Comparison of ENCODE assay signal across 28 cellular contexts in genomic region chr19:14053032-14053431, GRCh38. TPM values are rescaled to one million over a fixed set of nuclear protein-coding genes. Genes with fewer than 3 reads are reported as not detected.
A peak's percentile ranks its signal among the peaks of the same experiment; 100 is the strongest.
DNase-seq lines count a peak whose midpoint lies in the region; ATAC-seq, FAIRE-seq and TF ChIP-seq lines count a peak whose summit lies in the region.
"Had no signal": no experiment of that assay in that cellular context is flagged by ENCODE, and none has a peak within 500 bp of the region (broad histone marks: within the 10 kb centered on the region; RNA-seq: fewer than 3 reads in every experiment).

No MANE protein-coding gene starts in this region.

- H3K4me3 Mint-ChIP-seq in stimulated activated effector memory CD8-positive, alpha-beta T cell treated with anti-CD3 and anti-CD28 coated beads, Interleukin-12 subunit alpha, Interleukin-12 subunit beta, amount 100 ng/mL, for 72 hours = no peak overlapping the region
- H3K4me3 Mint-ChIP-seq: CD4-positive, alpha-beta memory T cell; GM23338; T-cell had no signal

- CTCF ChIA-PET in K562 (lab: Yijun Ruan, JAX; ENCODE audit: low intra/inter-chr PET ratio) = no interaction called here

- WGBS in K562 (ENCODE audit: insufficient coverage, low coverage, missing lambda C conversion rate) = 44% methylated on average over 3 of the region's 3 CpGs

- ATAC-seq in K562 = peak; percentile 9; the same call in 1 of the 3 replicates
- ATAC-seq in stimulated activated effector memory CD8-positive, alpha-beta T cell treated with anti-CD3 and anti-CD28 coated beads, Interleukin-12 subunit alpha, Interleukin-12 subunit beta, amount 100 ng/mL, for 72 hours = no peak
- ATAC-seq: A549, GM23338, T-cell had no signal

- H3K79me2 ChIP-seq in K562 (ENCODE audit: control insufficient read depth, insufficient read depth, low read length) = no peaks in the 10 kb centered on the region

- no peak overlapping the region for H3K27ac ChIP-seq in K562 (ENCODE audit: extremely low read depth, low read depth, low read length)
- H3K27ac ChIP-seq: A549; BLaER1 treated with 17β-estradiol and CSF1 and Interleukin-3, amounts not matched to agents 10 nM and 100 nM; KMS-11; SJSA1 had no signal

- H3K4me1 ChIP-seq in K562 (replicated peaks in 1 of 2; ENCODE audit: control insufficient read depth in 2 of 2, insufficient read depth in 2 of 2, low read length in 2 of 2) = peaks cover 0 to 44% of the 10 kb centered on the region in 2 experiments; a peak in 4 of 5 replicates

- peaks cover 2% of the 10 kb centered on the region; the same call in 1 of the 2 replicates for H3K36me3 ChIP-seq in H7 (replicated peaks; ENCODE audit: control insufficient read depth, insufficient read depth, low read length)
- H3K36me3 ChIP-seq in K562 (ENCODE audit: control insufficient read depth, insufficient read depth, low read length) = peaks cover 23% of the 10 kb centered on the region; the same call in 2 of the 3 replicates
- H3K36me3 ChIP-seq: SJSA1 had no signal

- H3K9ac ChIP-seq in K562 (ENCODE audit: insufficient read depth in 1 of 2, low read depth in 2 of 2, low read length in 2 of 2) = no peak overlapping the region
- H3K9ac ChIP-seq: BLaER1 treated with 17β-estradiol and CSF1 and Interleukin-3, amounts not matched to agents 10 nM and 100 nM; KMS-11 had no signal

- no peak for TF ChIP-seq EP300 in K562 (IDR thresholded peaks at IDR 0.05; ENCODE audit: low read length)

- peaks cover 8% of the 10 kb centered on the region for H3K27me3 ChIP-seq in H7 (ENCODE audit: control insufficient read depth, insufficient read depth, low read length)
- H3K27me3 ChIP-seq in K562 (ENCODE audit: control insufficient read depth in 2 of 2, insufficient read depth in 2 of 2, low read length in 2 of 2) = no peaks in the 10 kb centered on the region

- TF ChIP-seq CTCF in K562 (IDR thresholded peaks at IDR 0.05 in 2 of 3, conservative IDR thresholded peaks at IDR 0.05 in 1 of 3; ENCODE audit: insufficient read depth in 2 of 3, low read depth in 1 of 3, low read length in 3 of 3) = peak; percentile 10 to 19 (median 18); a peak in 2 of 6 replicates

- in situ Hi-C loops in K562 (cut with MboI) = loop anchor here (25.0 kb wide), 1 partner anchor 466 kb away; no protein-coding TSS in a partner anchor

- H3K4me2 ChIP-seq in K562 (ENCODE audit: insufficient read depth, low read length) = no peak overlapping the region
- H3K4me2 ChIP-seq: A549, GM23338, KMS-11 had no signal

- TF ChIP-seq POLR2A in K562 (conservative IDR thresholded peaks at IDR 0.05) = no peak

- peak in 1 of 2 experiments; percentile 23; a peak in 1 of 4 replicates for TF ChIP-seq RAD21 in K562 (CRISPR knock-in tag; conservative IDR thresholded peaks at IDR 0.05 in 1 of 2, IDR thresholded peaks at IDR 0.05 in 1 of 2)

- peaks cover 52% of the 10 kb centered on the region for H3K36me3 Mint-ChIP-seq in stimulated activated effector memory CD8-positive, alpha-beta T cell treated with anti-CD3 and anti-CD28 coated beads, Interleukin-12 subunit alpha, Interleukin-12 subunit beta, amount 100 ng/mL, for 72 hours

- H3K4me3 ChIP-seq in H7 (ENCODE audit: insufficient read depth, low read depth, low read length) (no peak overlapping the region), K562 (no peak overlapping the region)
- H3K4me3 ChIP-seq: A549; BLaER1 treated with 17β-estradiol and CSF1 and Interleukin-3, amounts not matched to agents 10 nM and 100 nM; GM23338; HAP-1; SJSA1 had no signal

- H3K9me3 Mint-ChIP-seq in stimulated activated effector memory CD8-positive, alpha-beta T cell treated with anti-CD3 and anti-CD28 coated beads, Interleukin-12 subunit alpha, Interleukin-12 subunit beta, amount 100 ng/mL, for 72 hours = no peaks in the 10 kb centered on the region
- H3K9me3 Mint-ChIP-seq: T-cell had no signal

- intact Hi-C loops in K562 (cut with micrococcal nuclease) = no loop called here

- peaks cover 4% of the 10 kb centered on the region for H3K9me3 ChIP-seq in K562 (replicated peaks; ENCODE audit: control insufficient read depth, insufficient read depth, low read depth, low read length)
- H3K9me3 ChIP-seq: HAP-1, SJSA1 had no signal

- peak; percentile 16 for DNase-seq in H7
- peak in 3 of 4 experiments; percentile 6 to 9 (median 7) for DNase-seq in K562 (ENCODE audit: extremely low read depth in 1 of 4, low spot score in 3 of 4)
- no peak for DNase-seq in stimulated activated effector memory CD8-positive, alpha-beta T cell treated with anti-CD3 and anti-CD28 coated beads, Interleukin-12 subunit alpha, Interleukin-12 subunit beta, amount 100 ng/mL, for 72 hours (ENCODE audit: low spot score in 2 of 2)
- DNase-seq in Kasumi-1 (lab: John Stamatoyannopoulos, UW) = no peak
- DNase-seq: AML-193; CD4-positive, alpha-beta memory T cell; DMS 273 treated with DMSO at 0.1 percent for 48 hours; DMS79; EL; GDM1; IMR-90; NCI-H1048; NCI-H1417; NCI-H1694; NCI-H2029 treated with DMSO at 0.1 percent for 48 hours; NCI-H2227 treated with DMSO at 0.1 percent for 48 hours; NCI-H526 treated with DMSO at 0.1 percent for 48 hours; Right ventricle myocardium superior; RPMI8226; T-cell had no signal

- BruUV-seq in K562 (replicated peaks; lab: Mats Ljungman, UMichigan) = no TSS peak

- H4K20me1 ChIP-seq in K562 (replicated peaks; ENCODE audit: control insufficient read depth, insufficient read depth, low read length) = no peaks in the 10 kb centered on the region

- FAIRE-seq in K562 (lab: Jason Lieb, UNC) = no peak
- FAIRE-seq: A549, GM12891 had no signal

- H2AFZ ChIP-seq in K562 (ENCODE audit: low read depth, low read length) = no peak overlapping the region
- H2AFZ ChIP-seq: GM23338 had no signal

- H3K9me1 ChIP-seq in K562 (ENCODE audit: control insufficient read depth, insufficient read depth, low read length) = no peaks in the 10 kb centered on the region

- peaks cover 33% of the 10 kb centered on the region for H3K4me1 Mint-ChIP-seq in stimulated activated effector memory CD8-positive, alpha-beta T cell treated with anti-CD3 and anti-CD28 coated beads, Interleukin-12 subunit alpha, Interleukin-12 subunit beta, amount 100 ng/mL, for 72 hours

- H3K27ac Mint-ChIP-seq in stimulated activated effector memory CD8-positive, alpha-beta T cell treated with anti-CD3 and anti-CD28 coated beads, Interleukin-12 subunit alpha, Interleukin-12 subunit beta, amount 100 ng/mL, for 72 hours = no peak overlapping the region
- H3K27ac Mint-ChIP-seq: GM23338 had no signal

- POLR2A ChIA-PET in K562 (lab: Yijun Ruan, JAX) = interaction anchor here (0.6 to 1.1 kb wide), 3 partner anchors 10 to 125 kb away, joined by 3 to 4 read pairs (median 3); no protein-coding TSS in a partner anchor

RNA-seq across cellular contexts. Expression of gene PALM3, which starts 8.8 kb away (rescaled TPM):
- 8.1 and 9.4 TPM in 2 replicates for total RNA-seq in H7 (2014; rRNA removed; shearing (Covaris generic))
- 0.53 and 0.76 TPM in 2 replicates for total RNA-seq in K562 (2011; cell fraction: chromatin; rRNA removed; ENCODE audit: low replicate concordance)
- 0.33 and 0.92 TPM in 2 replicates for total RNA-seq in K562 (2011; cell fraction: nucleolus; rRNA removed)
- total RNA-seq in K562 (2011; cell fraction: nucleoplasm; rRNA removed) = 0.73 and 0.99 TPM in 2 replicates
- total RNA-seq in K562 (2014; rRNA removed) = 8.2 and 8.9 TPM in 2 replicates
- 2.5 and 2.8 TPM in 2 replicates for total RNA-seq in K562 (2014; rRNA removed; fragmentation: Illumina TruSeq; extraction: Trizol)
- total RNA-seq in K562 (2015; rRNA removed; fragmentation: Illumina TruSeq; extraction: Trizol) = 3.3 and 3.7 TPM in 2 replicates
- 7.6 and 9.3 TPM in 2 replicates for total RNA-seq in K562 (2021)
- 2.3 and 2.9 TPM in 2 replicates for polyA plus RNA-seq in K562 (2011; rRNA removed)
- 2.1 and 6.1 TPM in 2 replicates for polyA plus RNA-seq in K562 (2011; cell fraction: cytosol; rRNA removed)
- 1.1 and 2.9 TPM in 2 replicates for polyA plus RNA-seq in K562 (2011; cell fraction: nucleus; rRNA removed)
- polyA plus RNA-seq in K562 (2012) = 2.0 and 13.9 TPM in 2 replicates
- polyA plus RNA-seq in K562 (2014; fragmentation: Illumina TruSeq; extraction: Trizol) = 7.4 and 10.8 TPM in 2 replicates
- under 1 TPM; 0.07 to 0.29 TPM for polyA plus RNA-seq in K562 (2014; fragmentation: Nextera tagmentation; extraction: Ambion mirVana)
- 8.9 and 12.1 TPM in 2 replicates for polyA plus RNA-seq in K562 (2014; rRNA removed)
- polyA minus RNA-seq in K562 (2011; rRNA and poly(A)+ RNA removed) = 0.39 and 1.3 TPM in 2 replicates
- polyA minus RNA-seq in K562 (2011; cell fraction: cytosol; rRNA and poly(A)+ RNA removed) = 0.91 and 1.4 TPM in 2 replicates
- 0.27 and 0.56 TPM in 2 replicates for polyA minus RNA-seq in K562 (2011; cell fraction: nucleus; rRNA and poly(A)+ RNA removed)
- total RNA-seq: CD4-positive, alpha-beta memory T cell; NCI-H460; Right ventricle myocardium superior; SJSA1 had no signal
- polyA plus RNA-seq: CD4-positive, alpha-beta memory T cell had no signal

RNA-seq across cellular contexts. Expression of gene MISP3, which starts 19.6 kb away (rescaled TPM):
- 0.52 and 0.92 TPM in 2 replicates for total RNA-seq in H7 (2014; rRNA removed; shearing (Covaris generic))
- total RNA-seq in K562 (2011; cell fraction: chromatin; rRNA removed; ENCODE audit: low replicate concordance) = 1.7 and 5.3 TPM in 2 replicates
- total RNA-seq in K562 (2011; cell fraction: nucleolus; rRNA removed) = 5.5 and 5.7 TPM in 2 replicates
- total RNA-seq in K562 (2011; cell fraction: nucleoplasm; rRNA removed) = 4.1 and 5.0 TPM in 2 replicates
- 3.1 and 3.9 TPM in 2 replicates for total RNA-seq in K562 (2014; rRNA removed)
- 0.69 and 0.73 TPM in 2 replicates for total RNA-seq in K562 (2014; rRNA removed; fragmentation: Illumina TruSeq; extraction: Trizol)
- 1.6 and 1.9 TPM in 2 replicates for total RNA-seq in K562 (2015; rRNA removed; fragmentation: Illumina TruSeq; extraction: Trizol)
- total RNA-seq in K562 (2021) = 1.9 and 2.9 TPM in 2 replicates
- 1.2 and 2.1 TPM in 2 replicates for polyA plus RNA-seq in K562 (2011; rRNA removed)
- 2.1 and 3.0 TPM in 2 replicates for polyA plus RNA-seq in K562 (2011; cell fraction: cytosol; rRNA removed)
- polyA plus RNA-seq in K562 (2011; cell fraction: nucleus; rRNA removed) = 8.6 and 12.9 TPM in 2 replicates
- polyA plus RNA-seq in K562 (2012) = 3.6 and 4.2 TPM in 2 replicates
- polyA plus RNA-seq in K562 (2014; fragmentation: Illumina TruSeq; extraction: Trizol) = 2.6 and 3.2 TPM in 2 replicates
- under 1 TPM; 0.25 to 0.37 TPM for polyA plus RNA-seq in K562 (2014; fragmentation: Nextera tagmentation; extraction: Ambion mirVana)
- 5.4 and 5.6 TPM in 2 replicates for polyA plus RNA-seq in K562 (2014; rRNA removed)
- not detected in 2 replicates for polyA minus RNA-seq in K562 (2011; rRNA and poly(A)+ RNA removed)
- 0.91 TPM in 1 of 2 replicates, not detected in the other for polyA minus RNA-seq in K562 (2011; cell fraction: cytosol; rRNA and poly(A)+ RNA removed)
- polyA minus RNA-seq in K562 (2011; cell fraction: nucleus; rRNA and poly(A)+ RNA removed) = 1.8 and 1.9 TPM in 2 replicates

RNA-seq across cellular contexts. Expression of gene IL27RA, which starts 21.5 kb away (rescaled TPM):
- 8.8 and 10.1 TPM in 2 replicates for total RNA-seq in H7 (2014; rRNA removed; shearing (Covaris generic))
- 10.9 and 28.8 TPM in 2 replicates for total RNA-seq in K562 (2011; cell fraction: chromatin; rRNA removed; ENCODE audit: low replicate concordance)
- 34.2 and 45.7 TPM in 2 replicates for total RNA-seq in K562 (2011; cell fraction: nucleolus; rRNA removed)
- total RNA-seq in K562 (2011; cell fraction: nucleoplasm; rRNA removed) = 19.0 and 24.8 TPM in 2 replicates
- total RNA-seq in K562 (2014; rRNA removed) (11.6 and 12.6 TPM in 2 replicates), K562 (2014; rRNA removed; fragmentation: Illumina TruSeq; extraction: Trizol) (6.3 and 7.0 TPM in 2 replicates), K562 (2015; rRNA removed; fragmentation: Illumina TruSeq; extraction: Trizol) (8.6 and 8.8 TPM in 2 replicates), K562 (2021) (15.2 and 15.9 TPM in 2 replicates)
- polyA plus RNA-seq in K562 (2011; rRNA removed) (14.1 and 15.9 TPM in 2 replicates), K562 (2014; fragmentation: Illumina TruSeq; extraction: Trizol) (12.5 and 13.3 TPM in 2 replicates), K562 (2014; fragmentation: Nextera tagmentation; extraction: Ambion mirVana) (1 to 10 TPM; 1.9 to 2.1 TPM), K562 (2014; rRNA removed) (10.6 and 12.0 TPM in 2 replicates)
- 9.7 and 22.4 TPM in 2 replicates for polyA plus RNA-seq in K562 (2011; cell fraction: cytosol; rRNA removed)
- 7.8 and 13.8 TPM in 2 replicates for polyA plus RNA-seq in K562 (2011; cell fraction: nucleus; rRNA removed)
- polyA plus RNA-seq in K562 (2012) = 12.8 and 16.0 TPM in 2 replicates
- polyA minus RNA-seq in K562 (2011; rRNA and poly(A)+ RNA removed) = 4.5 and 7.4 TPM in 2 replicates
- 5.3 and 8.4 TPM in 2 replicates for polyA minus RNA-seq in K562 (2011; cell fraction: cytosol; rRNA and poly(A)+ RNA removed)
- 2.8 and 3.9 TPM in 2 replicates for polyA minus RNA-seq in K562 (2011; cell fraction: nucleus; rRNA and poly(A)+ RNA removed)

RNA-seq across cellular contexts. Expression of gene RLN3, which starts 25.1 kb away (rescaled TPM):
- total RNA-seq in H7 (2014; rRNA removed; shearing (Covaris generic)) = not detected in 2 replicates
- not detected in 2 replicates for total RNA-seq in K562 (2011; cell fraction: chromatin; rRNA removed; ENCODE audit: low replicate concordance)
- total RNA-seq in K562 (2011; cell fraction: nucleolus; rRNA removed) = 0.92 TPM in 1 of 2 replicates, not detected in the other
- not detected in 2 replicates for total RNA-seq in K562 (2011; cell fraction: nucleoplasm; rRNA removed)
- total RNA-seq in K562 (2014; rRNA removed) (1.1 TPM in 1 of 2 replicates, not detected in the other), K562 (2014; rRNA removed; fragmentation: Illumina TruSeq; extraction: Trizol) (not detected in 2 replicates), K562 (2015; rRNA removed; fragmentation: Illumina TruSeq; extraction: Trizol) (not detected in 2 replicates), K562 (2021) (0.31 TPM in 1 of 2 replicates, not detected in the other)
- polyA plus RNA-seq in K562 (2011; rRNA removed) (0.71 TPM in 1 of 2 replicates, not detected in the other), K562 (2014; fragmentation: Illumina TruSeq; extraction: Trizol) (not detected in 2 replicates), K562 (2014; fragmentation: Nextera tagmentation; extraction: Ambion mirVana) (not detected), K562 (2014; rRNA removed) (0.38 and 1.2 TPM in 2 replicates)
- 0.27 and 2.5 TPM in 2 replicates for polyA plus RNA-seq in K562 (2011; cell fraction: cytosol; rRNA removed)
- polyA plus RNA-seq in K562 (2011; cell fraction: nucleus; rRNA removed) = 0.57 TPM in 1 of 2 replicates, not detected in the other
- polyA plus RNA-seq in K562 (2012) = 0.26 and 0.57 TPM in 2 replicates
- not detected in 2 replicates for polyA minus RNA-seq in K562 (2011; rRNA and poly(A)+ RNA removed)
- not detected in 2 replicates for polyA minus RNA-seq in K562 (2011; cell fraction: cytosol; rRNA and poly(A)+ RNA removed)
- polyA minus RNA-seq in K562 (2011; cell fraction: nucleus; rRNA and poly(A)+ RNA removed) = not detected in 2 replicates
- total RNA-seq: CD4-positive, alpha-beta memory T cell; GM23338; IMR-90; NCI-H460; Right ventricle myocardium superior; SJSA1; T-cell had no signal
- polyA plus RNA-seq: A549, GM23338, IMR-90 had no signal

RNA-seq across cellular contexts. Expression of gene C19orf67, which starts 32.6 kb away (rescaled TPM):
- total RNA-seq in H7 (2014; rRNA removed; shearing (Covaris generic)) = 0.94 and 1.3 TPM in 2 replicates
- total RNA-seq in K562 (2011; cell fraction: chromatin; rRNA removed; ENCODE audit: low replicate concordance) = 0.83 and 2.1 TPM in 2 replicates
- total RNA-seq in K562 (2011; cell fraction: nucleolus; rRNA removed) = 3.7 and 4.5 TPM in 2 replicates
- 1.8 and 2.1 TPM in 2 replicates for total RNA-seq in K562 (2011; cell fraction: nucleoplasm; rRNA removed)
- total RNA-seq in K562 (2014; rRNA removed) (0.45 and 1.5 TPM in 2 replicates), K562 (2014; rRNA removed; fragmentation: Illumina TruSeq; extraction: Trizol) (0.35 TPM in 1 of 2 replicates, not detected in the other), K562 (2015; rRNA removed; fragmentation: Illumina TruSeq; extraction: Trizol) (0.29 and 0.53 TPM in 2 replicates), K562 (2021) (1.1 and 2.1 TPM in 2 replicates)
- polyA plus RNA-seq in K562 (2011; rRNA removed) (0.39 and 0.56 TPM in 2 replicates), K562 (2014; fragmentation: Illumina TruSeq; extraction: Trizol) (0.28 and 0.39 TPM in 2 replicates), K562 (2014; fragmentation: Nextera tagmentation; extraction: Ambion mirVana) (not detected), K562 (2014; rRNA removed) (1.8 TPM in 1 of 2 replicates, not detected in the other)
- 0.46 and 0.97 TPM in 2 replicates for polyA plus RNA-seq in K562 (2011; cell fraction: cytosol; rRNA removed)
- 1.2 and 3.8 TPM in 2 replicates for polyA plus RNA-seq in K562 (2011; cell fraction: nucleus; rRNA removed)
- 0.62 and 0.68 TPM in 2 replicates for polyA plus RNA-seq in K562 (2012)
- polyA minus RNA-seq in K562 (2011; rRNA and poly(A)+ RNA removed) = 0.14 TPM in 1 of 2 replicates, not detected in the other
- not detected in 2 replicates for polyA minus RNA-seq in K562 (2011; cell fraction: cytosol; rRNA and poly(A)+ RNA removed)
- 1.5 and 3.0 TPM in 2 replicates for polyA minus RNA-seq in K562 (2011; cell fraction: nucleus; rRNA and poly(A)+ RNA removed)
- total RNA-seq: GM23338, IMR-90, NCI-H460, Right ventricle myocardium superior, SJSA1 had no signal
- polyA plus RNA-seq: A549; CD4-positive, alpha-beta memory T cell; GM23338; IMR-90 had no signal

Comparison
In these comparisons a context has a peak if more than half of its experiments do, and no peak if none do; other contexts are left out.
1. DNase-seq: peak in H7 (single experiment) and K562 (3 of 4); none in stimulated activated effector memory CD8-positive, alpha-beta T cell treated with anti-CD3 and anti-CD28 coated beads, Interleukin-12 subunit alpha, Interleukin-12 subunit beta, amount 100 ng/mL, for 72 hours (0 of 2) and Kasumi-1 (0 of 2).